ENCODE assay signal across 1 cellular context in the genomic region with DNA sequence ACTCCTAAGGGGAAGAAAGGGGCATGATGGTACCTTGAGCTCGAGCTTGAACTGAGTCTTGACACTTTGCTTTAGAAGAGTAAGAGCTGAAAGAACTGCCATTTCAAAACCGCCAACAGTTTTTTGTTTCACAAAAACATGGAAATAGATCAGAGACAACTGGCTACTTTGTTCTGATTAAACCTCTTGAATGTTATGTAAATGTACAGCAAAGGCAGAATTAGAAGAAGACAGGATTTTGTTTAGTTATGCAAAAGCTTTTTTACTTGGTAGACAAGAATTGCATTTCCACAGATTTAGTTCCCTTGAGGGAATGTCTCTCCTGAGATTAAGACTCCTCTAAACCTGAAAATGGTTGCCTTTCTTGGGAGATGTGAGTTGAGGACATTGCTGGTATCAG.
TF ChIP-seq lines count a peak whose summit lies in the region.

No MANE protein-coding gene starts in this region.

TF ChIP-seq in H1, 55 proteins besides CTCF, POLR2A, EP300 and RAD21 (continued from another document):
- TF ChIP-seq, protein P1, sequence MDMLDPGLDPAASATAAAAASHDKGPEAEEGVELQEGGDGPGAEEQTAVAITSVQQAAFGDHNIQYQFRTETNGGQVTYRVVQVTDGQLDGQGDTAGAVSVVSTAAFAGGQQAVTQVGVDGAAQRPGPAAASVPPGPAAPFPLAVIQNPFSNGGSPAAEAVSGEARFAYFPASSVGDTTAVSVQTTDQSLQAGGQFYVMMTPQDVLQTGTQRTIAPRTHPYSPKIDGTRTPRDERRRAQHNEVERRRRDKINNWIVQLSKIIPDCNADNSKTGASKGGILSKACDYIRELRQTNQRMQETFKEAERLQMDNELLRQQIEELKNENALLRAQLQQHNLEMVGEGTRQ (IDR thresholded peaks at IDR 0.05; ENCODE audit: low read length), result no peak
- no peak for TF ChIP-seq RFX5 (IDR thresholded peaks at IDR 0.05; ENCODE audit: borderline replicate concordance, low read depth, low read length)
- no peak for TF ChIP-seq SRF (IDR thresholded peaks at IDR 0.05; ENCODE audit: low read depth, low read length)
- TF ChIP-seq KDM5A (IDR thresholded peaks at IDR 0.05; ENCODE audit: low read length), result no peak
- TF ChIP-seq SP4 (IDR thresholded peaks at IDR 0.05; ENCODE audit: low read length), result no peak
- TF ChIP-seq GTF2F1 (IDR thresholded peaks at IDR 0.05; ENCODE audit: borderline replicate concordance, low read depth, low read length), result no peak
- TF ChIP-seq HDAC2 (IDR thresholded peaks at IDR 0.05; ENCODE audit: borderline replicate concordance in 1 of 2, low read depth in 2 of 2, low read length in 2 of 2), result no peak
- TF ChIP-seq CTBP2 (IDR thresholded peaks at IDR 0.05; ENCODE audit: borderline replicate concordance, insufficient read depth, insufficient read length, low read length), result no peak
- no peak for TF ChIP-seq SAP30 (IDR thresholded peaks at IDR 0.05; ENCODE audit: insufficient read depth, insufficient replicate concordance, low read length)
- no peak for TF ChIP-seq CBX8 (IDR thresholded peaks at IDR 0.05; ENCODE audit: borderline replicate concordance, low read depth, low read length)
- no peak for TF ChIP-seq CHD1 (IDR thresholded peaks at IDR 0.05; ENCODE audit: low read depth, low read length)
